9 cellular contexts compared by ENCODE assay signal in genomic region chr15:29569533-29570092, GRCh38.
DNase-seq lines count a peak whose midpoint lies in the region; ATAC-seq and TF ChIP-seq lines count a peak whose summit lies in the region.
"Had no signal": no experiment of that assay in that cellular context is flagged by ENCODE, and none has a peak within 500 bp of the region (broad histone marks: within the 10 kb centered on the region; RNA-seq: fewer than 3 reads in every experiment).

No MANE protein-coding gene starts in this region.

- H3K9me3 ChIP-seq in BLaER1 (peaks cover 24% of the 10 kb centered on the region), HUES6 (ENCODE audit: control insufficient read depth, insufficient read depth, low read depth, low read length) (no peaks in the 10 kb centered on the region)
- H3K9me3 ChIP-seq: SK-N-SH had no signal

- H3K9ac ChIP-seq in BLaER1, result no peak overlapping the region
- H3K9ac ChIP-seq in HUES6 (ENCODE audit: low read length), result no peak overlapping the region
- H3K9ac ChIP-seq: SK-N-SH had no signal

- H3K4me1 ChIP-seq in BLaER1, result peaks cover 50% of the 10 kb centered on the region
- 0 out of 2 replicates have a peak, but pooled peaks cover 10% of the 10 kb centered on the region for H3K4me1 ChIP-seq in HUES6 (ENCODE audit: control insufficient read depth, insufficient read depth, low read length)

- H3K4me2 ChIP-seq in BLaER1, result peak overlapping the region; percentile 49

- ATAC-seq in GM18868 (IDR thresholded peaks at IDR 0.05; ENCODE audit: unreplicated experiment), result no peak
- ATAC-seq in GM21576 (IDR thresholded peaks at IDR 0.05; ENCODE audit: unreplicated experiment), result no peak
- no peak for ATAC-seq in stimulated activated effector memory CD8-positive, alpha-beta T cell treated with anti-CD3 and anti-CD28 coated beads, Interleukin-12 subunit alpha, Interleukin-12 subunit beta, amount 100 ng/mL, for 72 hours
- ATAC-seq in HG03469 (IDR thresholded peaks at IDR 0.05; ENCODE audit: unreplicated experiment), result no peak

- H3K9me3 Mint-ChIP-seq in neural crest cell, result no peaks in the 10 kb centered on the region
- no peaks in the 10 kb centered on the region for H3K9me3 Mint-ChIP-seq in stimulated activated effector memory CD8-positive, alpha-beta T cell treated with anti-CD3 and anti-CD28 coated beads, Interleukin-12 subunit alpha, Interleukin-12 subunit beta, amount 100 ng/mL, for 72 hours

- no peak for DNase-seq in epithelial cell of proximal tubule (ENCODE audit: low read depth)
- DNase-seq in neural crest cell (ENCODE audit: low read depth, low spot score), result peak; percentile 14
- DNase-seq in stimulated activated effector memory CD8-positive, alpha-beta T cell treated with anti-CD3 and anti-CD28 coated beads, Interleukin-12 subunit alpha, Interleukin-12 subunit beta, amount 100 ng/mL, for 72 hours (ENCODE audit: low spot score in 2 of 2), result no peak

- no peak overlapping the region for H3K27ac Mint-ChIP-seq in neural crest cell (ENCODE audit: unreplicated experiment)
- H3K27ac Mint-ChIP-seq in stimulated activated effector memory CD8-positive, alpha-beta T cell treated with anti-CD3 and anti-CD28 coated beads, Interleukin-12 subunit alpha, Interleukin-12 subunit beta, amount 100 ng/mL, for 72 hours, result no peak overlapping the region

- H3K27ac ChIP-seq in BLaER1 (no peak overlapping the region), HUES6 (ENCODE audit: low read depth, low read length) (no peak overlapping the region)

- no peak for TF ChIP-seq CTCF in epithelial cell of proximal tubule (conservative IDR thresholded peaks at IDR 0.05; ENCODE audit: low read depth, low read length)
- no peak for TF ChIP-seq CTCF in neural crest cell (conservative IDR thresholded peaks at IDR 0.05)

- H3K27me3 Mint-ChIP-seq in neural crest cell (ENCODE audit: low read depth), result peaks cover 72% of the 10 kb centered on the region

- H3K36me3 ChIP-seq in BLaER1 (no peaks in the 10 kb centered on the region), HUES6 (ENCODE audit: control insufficient read depth, insufficient read depth, low read length) (no peaks in the 10 kb centered on the region)

- no peaks in the 10 kb centered on the region for H4K20me1 ChIP-seq in BLaER1

- no peaks in the 10 kb centered on the region for H3K36me3 Mint-ChIP-seq in neural crest cell (ENCODE audit: low read depth)
- H3K36me3 Mint-ChIP-seq in stimulated activated effector memory CD8-positive, alpha-beta T cell treated with anti-CD3 and anti-CD28 coated beads, Interleukin-12 subunit alpha, Interleukin-12 subunit beta, amount 100 ng/mL, for 72 hours, result no peaks in the 10 kb centered on the region

- peaks cover 25% of the 10 kb centered on the region for H3K4me1 Mint-ChIP-seq in neural crest cell
- H3K4me1 Mint-ChIP-seq in stimulated activated effector memory CD8-positive, alpha-beta T cell treated with anti-CD3 and anti-CD28 coated beads, Interleukin-12 subunit alpha, Interleukin-12 subunit beta, amount 100 ng/mL, for 72 hours, result no peaks in the 10 kb centered on the region

- H3K27me3 ChIP-seq in BLaER1, result no peaks in the 10 kb centered on the region
- peaks cover 63% of the 10 kb centered on the region for H3K27me3 ChIP-seq in HUES6 (ENCODE audit: control insufficient read depth, insufficient read depth, low read length)

- peak overlapping the region; percentile 87 for H3K4me3 Mint-ChIP-seq in neural crest cell
- H3K4me3 Mint-ChIP-seq in stimulated activated effector memory CD8-positive, alpha-beta T cell treated with anti-CD3 and anti-CD28 coated beads, Interleukin-12 subunit alpha, Interleukin-12 subunit beta, amount 100 ng/mL, for 72 hours, result no peak overlapping the region

- H3K4me3 ChIP-seq in BLaER1 (no peak overlapping the region), HUES6 (ENCODE audit: low read depth, low read length) (peak overlapping the region; percentile 77), epithelial cell of proximal tubule (ENCODE audit: low read depth, low read length) (peak overlapping the region; percentile 54)
